ENCODE assay signal across 13 cellular contexts in genomic region chr12:94730846-94731245, GRCh38.
"Had no signal": no experiment of that assay in that cellular context is flagged by ENCODE, and none has a peak within 500 bp of the region (broad histone marks: within the 10 kb centered on the region; RNA-seq: fewer than 3 reads in every experiment).

No MANE protein-coding gene starts in this region.

- H3K36me3 ChIP-seq: ascending aorta, lower lobe of right lung, neutrophil, right atrium auricular region had no signal

- H3K4me3 Mint-ChIP-seq: activated CD4-positive, alpha-beta memory T cell treated with anti-CD3 and anti-CD28 coated beads, Interleukin-2, amount 10 ng/mL, durations not matched to agents 7 days and 5 days; activated CD4-positive, alpha-beta T cell treated with anti-CD3 and anti-CD28 coated beads for 36 hours; activated T-cell treated with anti-CD3 and anti-CD28 coated beads, Interleukin-2, amount 50 U/mL, for 72 hours; endodermal cell had no signal

- H3K27ac ChIP-seq: ascending aorta, lower lobe of right lung, neutrophil, right atrium auricular region, skin epidermis had no signal

- H3K27me3 ChIP-seq: ascending aorta, right atrium auricular region had no signal

- H3K9me3 Mint-ChIP-seq: activated CD4-positive, alpha-beta memory T cell treated with anti-CD3 and anti-CD28 coated beads, Interleukin-2, amount 10 ng/mL, durations not matched to agents 7 days and 5 days had no signal

- DNase-seq: activated CD4-positive, alpha-beta memory T cell treated with anti-CD3 and anti-CD28 coated beads, Interleukin-2, amount 10 ng/mL, durations not matched to agents 7 days and 5 days; activated CD4-positive, alpha-beta T cell treated with anti-CD3 and anti-CD28 coated beads for 36 hours; activated gamma-delta T cell treated with Interleukin-2 at 50 U/mL for 16 hours; activated T-cell treated with anti-CD3 and anti-CD28 coated beads, Interleukin-2, amount 50 U/mL, for 72 hours; endodermal cell; erythroblast; hippocampal formation; lower lobe of right lung; midbrain had no signal

- H3K27ac Mint-ChIP-seq: activated CD4-positive, alpha-beta memory T cell treated with anti-CD3 and anti-CD28 coated beads, Interleukin-2, amount 10 ng/mL, durations not matched to agents 7 days and 5 days; activated CD4-positive, alpha-beta T cell treated with anti-CD3 and anti-CD28 coated beads for 36 hours; activated T-cell treated with anti-CD3 and anti-CD28 coated beads, Interleukin-2, amount 50 U/mL, for 72 hours; endodermal cell had no signal

- H3K9me3 ChIP-seq: ascending aorta, lower lobe of right lung, neutrophil, right atrium auricular region had no signal

- H3K4me3 ChIP-seq: ascending aorta, lower lobe of right lung, right atrium auricular region, skin epidermis had no signal

- H3K4me1 ChIP-seq: ascending aorta, lower lobe of right lung had no signal

- H3K4me1 Mint-ChIP-seq: activated CD4-positive, alpha-beta T cell treated with anti-CD3 and anti-CD28 coated beads for 36 hours had no signal
